1 cellular context compared by ENCODE assay signal in genomic region chr15:34583399-34584320, GRCh38.
A peak's percentile ranks its signal among the peaks of the same experiment; 100 is the strongest.
TF ChIP-seq lines count a peak whose summit lies in the region.

GOLGA8B (minus strand) TSS chr15:34583651; CDS start chr15:34535912, 47,739 bp downstream.

TF ChIP-seq in HepG2, 621 proteins besides CTCF, POLR2A, EP300 and RAD21 (continued from another document and continues in another):
- TF ChIP-seq, protein P1, sequence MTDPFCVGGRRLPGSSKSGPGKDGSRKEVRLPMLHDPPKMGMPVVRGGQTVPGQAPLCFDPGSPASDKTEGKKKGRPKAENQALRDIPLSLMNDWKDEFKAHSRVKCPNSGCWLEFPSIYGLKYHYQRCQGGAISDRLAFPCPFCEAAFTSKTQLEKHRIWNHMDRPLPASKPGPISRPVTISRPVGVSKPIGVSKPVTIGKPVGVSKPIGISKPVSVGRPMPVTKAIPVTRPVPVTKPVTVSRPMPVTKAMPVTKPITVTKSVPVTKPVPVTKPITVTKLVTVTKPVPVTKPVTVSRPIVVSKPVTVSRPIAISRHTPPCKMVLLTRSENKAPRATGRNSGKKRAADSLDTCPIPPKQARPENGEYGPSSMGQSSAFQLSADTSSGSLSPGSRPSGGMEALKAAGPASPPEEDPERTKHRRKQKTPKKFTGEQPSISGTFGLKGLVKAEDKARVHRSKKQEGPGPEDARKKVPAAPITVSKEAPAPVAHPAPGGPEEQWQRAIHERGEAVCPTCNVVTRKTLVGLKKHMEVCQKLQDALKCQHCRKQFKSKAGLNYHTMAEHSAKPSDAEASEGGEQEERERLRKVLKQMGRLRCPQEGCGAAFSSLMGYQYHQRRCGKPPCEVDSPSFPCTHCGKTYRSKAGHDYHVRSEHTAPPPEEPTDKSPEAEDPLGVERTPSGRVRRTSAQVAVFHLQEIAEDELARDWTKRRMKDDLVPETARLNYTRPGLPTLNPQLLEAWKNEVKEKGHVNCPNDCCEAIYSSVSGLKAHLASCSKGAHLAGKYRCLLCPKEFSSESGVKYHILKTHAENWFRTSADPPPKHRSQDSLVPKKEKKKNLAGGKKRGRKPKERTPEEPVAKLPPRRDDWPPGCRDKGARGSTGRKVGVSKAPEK (CRISPR knock-in tag; IDR thresholded peaks at IDR 0.05; ENCODE audit: borderline replicate concordance): peak; percentile 78
- TF ChIP-seq ZNF773 (CRISPR knock-in tag; IDR thresholded peaks at IDR 0.05; ENCODE audit: borderline replicate concordance) (0 out of 2 replicates have a peak, but pooled peaks have one; percentile 17), TFE3 (CRISPR knock-in tag; IDR thresholded peaks at IDR 0.05) (no peak), RFXAP (CRISPR knock-in tag; IDR thresholded peaks at IDR 0.05; ENCODE audit: borderline replicate concordance) (no peak), ATF2 (CRISPR knock-in tag; IDR thresholded peaks at IDR 0.05) (no peak), MYC (CRISPR knock-in tag; IDR thresholded peaks at IDR 0.05; ENCODE audit: borderline replicate concordance) (peak; percentile 72), MNT (IDR thresholded peaks at IDR 0.05) (no peak), ADNP (CRISPR knock-in tag; IDR thresholded peaks at IDR 0.05) (no peak), ZNF570 (CRISPR knock-in tag; IDR thresholded peaks at IDR 0.05; ENCODE audit: borderline replicate concordance) (no peak), AHDC1 (CRISPR knock-in tag; IDR thresholded peaks at IDR 0.05; ENCODE audit: borderline replicate concordance) (no peak), ZNF788 (CRISPR knock-in tag; IDR thresholded peaks at IDR 0.05; ENCODE audit: borderline replicate concordance) (no peak), NFE2L1 (CRISPR knock-in tag; IDR thresholded peaks at IDR 0.05; ENCODE audit: borderline replicate concordance) (0 out of 2 replicates have a peak, but pooled peaks have one; percentile 36), ZNF891 (CRISPR knock-in tag; IDR thresholded peaks at IDR 0.05) (0 out of 2 replicates have a peak, but pooled peaks have one; percentile 2), ZNF597 (CRISPR knock-in tag; IDR thresholded peaks at IDR 0.05) (no peak), NCOA2 (CRISPR knock-in tag; IDR thresholded peaks at IDR 0.05) (0 out of 2 replicates have a peak, but pooled peaks have one; percentile 14), MIER3 (CRISPR knock-in tag; IDR thresholded peaks at IDR 0.05; ENCODE audit: borderline replicate concordance) (no peak), TBL1XR1 (IDR thresholded peaks at IDR 0.05; ENCODE audit: borderline replicate concordance, low read length, partially characterized antibody) (no peak), ZNF572 (CRISPR knock-in tag; IDR thresholded peaks at IDR 0.05) (no peak), ZNF136 (CRISPR knock-in tag; IDR thresholded peaks at IDR 0.05; ENCODE audit: low read depth) (no peak), ZFP1 (CRISPR knock-in tag; IDR thresholded peaks at IDR 0.05) (no peak), ZNF121 (CRISPR knock-in tag; IDR thresholded peaks at IDR 0.05) (no peak), DR1 (CRISPR knock-in tag; IDR thresholded peaks at IDR 0.05) (no peak), ZNF883 (CRISPR knock-in tag; IDR thresholded peaks at IDR 0.05; ENCODE audit: not compliant biosample characterization) (peak; percentile 78), STAT6 (CRISPR knock-in tag; IDR thresholded peaks at IDR 0.05; ENCODE audit: borderline replicate concordance) (no peak), ZNF709 (CRISPR knock-in tag; IDR thresholded peaks at IDR 0.05) (no peak), ZNF430 (CRISPR knock-in tag; IDR thresholded peaks at IDR 0.05) (peak; percentile 57), TARDBP (CRISPR knock-in tag; IDR thresholded peaks at IDR 0.05) (no peak), JUNB (CRISPR knock-in tag; IDR thresholded peaks at IDR 0.05; ENCODE audit: borderline replicate concordance) (no peak), ZNF543 (CRISPR knock-in tag; IDR thresholded peaks at IDR 0.05) (0 out of 2 replicates have a peak, but pooled peaks have one; percentile 16), ISL2 (CRISPR knock-in tag; IDR thresholded peaks at IDR 0.05) (peak; percentile 12; the same call in 1 of the 2 replicates), SMYD3 (CRISPR knock-in tag; IDR thresholded peaks at IDR 0.05) (no peak), TEAD3 (CRISPR knock-in tag; optimal IDR thresholded peaks at IDR 0.05; ENCODE audit: borderline replicate concordance) (peak; percentile 86), ZNF20 (CRISPR knock-in tag; IDR thresholded peaks at IDR 0.05) (no peak), ZBTB1 (CRISPR knock-in tag; IDR thresholded peaks at IDR 0.05; ENCODE audit: borderline replicate concordance) (no peak)
- TF ChIP-seq, protein P2, sequence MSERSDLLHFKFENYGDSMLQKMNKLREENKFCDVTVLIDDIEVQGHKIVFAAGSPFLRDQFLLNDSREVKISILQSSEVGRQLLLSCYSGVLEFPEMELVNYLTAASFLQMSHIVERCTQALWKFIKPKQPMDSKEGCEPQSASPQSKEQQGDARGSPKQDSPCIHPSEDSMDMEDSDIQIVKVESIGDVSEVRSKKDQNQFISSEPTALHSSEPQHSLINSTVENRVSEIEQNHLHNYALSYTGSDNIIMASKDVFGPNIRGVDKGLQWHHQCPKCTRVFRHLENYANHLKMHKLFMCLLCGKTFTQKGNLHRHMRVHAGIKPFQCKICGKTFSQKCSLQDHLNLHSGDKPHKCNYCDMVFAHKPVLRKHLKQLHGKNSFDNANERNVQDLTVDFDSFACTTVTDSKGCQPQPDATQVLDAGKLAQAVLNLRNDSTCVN (CRISPR knock-in tag; IDR thresholded peaks at IDR 0.05; ENCODE audit: borderline replicate concordance): peak; percentile 45; the same call in 1 of the 2 replicates
- TF ChIP-seq, protein P3, sequence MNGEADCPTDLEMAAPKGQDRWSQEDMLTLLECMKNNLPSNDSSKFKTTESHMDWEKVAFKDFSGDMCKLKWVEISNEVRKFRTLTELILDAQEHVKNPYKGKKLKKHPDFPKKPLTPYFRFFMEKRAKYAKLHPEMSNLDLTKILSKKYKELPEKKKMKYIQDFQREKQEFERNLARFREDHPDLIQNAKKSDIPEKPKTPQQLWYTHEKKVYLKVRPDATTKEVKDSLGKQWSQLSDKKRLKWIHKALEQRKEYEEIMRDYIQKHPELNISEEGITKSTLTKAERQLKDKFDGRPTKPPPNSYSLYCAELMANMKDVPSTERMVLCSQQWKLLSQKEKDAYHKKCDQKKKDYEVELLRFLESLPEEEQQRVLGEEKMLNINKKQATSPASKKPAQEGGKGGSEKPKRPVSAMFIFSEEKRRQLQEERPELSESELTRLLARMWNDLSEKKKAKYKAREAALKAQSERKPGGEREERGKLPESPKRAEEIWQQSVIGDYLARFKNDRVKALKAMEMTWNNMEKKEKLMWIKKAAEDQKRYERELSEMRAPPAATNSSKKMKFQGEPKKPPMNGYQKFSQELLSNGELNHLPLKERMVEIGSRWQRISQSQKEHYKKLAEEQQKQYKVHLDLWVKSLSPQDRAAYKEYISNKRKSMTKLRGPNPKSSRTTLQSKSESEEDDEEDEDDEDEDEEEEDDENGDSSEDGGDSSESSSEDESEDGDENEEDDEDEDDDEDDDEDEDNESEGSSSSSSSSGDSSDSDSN (CRISPR knock-in tag; IDR thresholded peaks at IDR 0.05): peak; percentile 92
